ENCODE assay signal across 1 cellular context in genomic region chr11:19864141-19865120, GRCh38.
A peak's percentile ranks its signal among the peaks of the same experiment; 100 is the strongest.
TF ChIP-seq lines count a peak whose summit lies in the region.

No MANE protein-coding gene starts in this region.

TF ChIP-seq in HepG2, 621 proteins besides CTCF, POLR2A, EP300 and RAD21 (continued from another document and continues in another):
- no peak for TF ChIP-seq MBNL3 (CRISPR knock-in tag; conservative IDR thresholded peaks at IDR 0.05)
- no peak for TF ChIP-seq ZNF670 (CRISPR knock-in tag; IDR thresholded peaks at IDR 0.05; ENCODE audit: borderline replicate concordance)
- no peak for TF ChIP-seq ZNF276 (CRISPR knock-in tag; IDR thresholded peaks at IDR 0.05; ENCODE audit: low read depth)
- no peak for TF ChIP-seq ZBTB38 (CRISPR knock-in tag; IDR thresholded peaks at IDR 0.05)
- no peak for TF ChIP-seq AFF4 (CRISPR knock-in tag; IDR thresholded peaks at IDR 0.05)
- TF ChIP-seq PHF5A (CRISPR knock-in tag; IDR thresholded peaks at IDR 0.05; ENCODE audit: low read depth, unreplicated experiment) = no peak
- TF ChIP-seq MAX (IDR thresholded peaks at IDR 0.05) = no peak
- TF ChIP-seq HMGXB3 (CRISPR knock-in tag; IDR thresholded peaks at IDR 0.05; ENCODE audit: borderline replicate concordance) = no peak
- peak; percentile 82; the same call in 1 of the 2 replicates for TF ChIP-seq NCOR1 (IDR thresholded peaks at IDR 0.05; ENCODE audit: borderline replicate concordance, low read length)
- no peak for TF ChIP-seq ZNF275 (CRISPR knock-in tag; IDR thresholded peaks at IDR 0.05; ENCODE audit: borderline replicate concordance)
- TF ChIP-seq HMGXB4 (CRISPR knock-in tag; IDR thresholded peaks at IDR 0.05; ENCODE audit: borderline replicate concordance in 1 of 2, low read depth in 1 of 2) = no peak
- 0 out of 2 replicates have a peak, but pooled peaks have one; percentile 1 for TF ChIP-seq CEBPB (IDR thresholded peaks at IDR 0.05; ENCODE audit: borderline replicate concordance, low read depth, low read length)
- TF ChIP-seq ZBTB42 (CRISPR knock-in tag; IDR thresholded peaks at IDR 0.05) = no peak
- TF ChIP-seq FOXO4 (CRISPR knock-in tag; conservative IDR thresholded peaks at IDR 0.05) = 0 out of 2 replicates have a peak, but pooled peaks have one; percentile 31
- TF ChIP-seq MAZ (IDR thresholded peaks at IDR 0.05; ENCODE audit: borderline replicate concordance, low read depth, low read length) = no peak
- TF ChIP-seq MAZ (CRISPR knock-in tag; IDR thresholded peaks at IDR 0.05; ENCODE audit: low read depth) = no peak
- no peak for TF ChIP-seq FOXK2 (IDR thresholded peaks at IDR 0.05)
- no peak for TF ChIP-seq ZNF619 (CRISPR knock-in tag; IDR thresholded peaks at IDR 0.05)
- TF ChIP-seq RFX1 (IDR thresholded peaks at IDR 0.05) = peak; percentile 64
- TF ChIP-seq KDM3A (CRISPR knock-in tag; IDR thresholded peaks at IDR 0.05; ENCODE audit: low read depth) = no peak
- TF ChIP-seq ZSCAN5A (CRISPR knock-in tag; IDR thresholded peaks at IDR 0.05; ENCODE audit: borderline replicate concordance) = no peak
- no peak for TF ChIP-seq ZFP36 (IDR thresholded peaks at IDR 0.05; ENCODE audit: borderline replicate concordance, low read depth, low read length, partially characterized antibody)
- TF ChIP-seq ZNF75D (CRISPR knock-in tag; IDR thresholded peaks at IDR 0.05; ENCODE audit: borderline replicate concordance) = no peak
- no peak for TF ChIP-seq ZNF280B (CRISPR knock-in tag; IDR thresholded peaks at IDR 0.05; ENCODE audit: borderline replicate concordance)
- no peak for TF ChIP-seq ZFP37 (CRISPR knock-in tag; IDR thresholded peaks at IDR 0.05; ENCODE audit: borderline replicate concordance)
- TF ChIP-seq RBM39 (IDR thresholded peaks at IDR 0.05; ENCODE audit: low read depth, low read length, poor library complexity, severe bottlenecking) = no peak
- no peak for TF ChIP-seq ATF3 (CRISPR knock-in tag; IDR thresholded peaks at IDR 0.05)
- TF ChIP-seq PHF20 (CRISPR knock-in tag; IDR thresholded peaks at IDR 0.05) = no peak
- TF ChIP-seq DMTF1 (CRISPR knock-in tag; IDR thresholded peaks at IDR 0.05) = no peak
- TF ChIP-seq HNF4A (CRISPR knock-in tag; IDR thresholded peaks at IDR 0.05) = peak; percentile 62
- no peak for TF ChIP-seq ATF6 (CRISPR knock-in tag; conservative IDR thresholded peaks at IDR 0.05)
- no peak for TF ChIP-seq REXO4 (CRISPR knock-in tag; IDR thresholded peaks at IDR 0.05; ENCODE audit: borderline replicate concordance)
- no peak for TF ChIP-seq PITX1 (CRISPR knock-in tag; IDR thresholded peaks at IDR 0.05)
